8 cellular contexts compared by ENCODE assay signal in the genomic region with DNA sequence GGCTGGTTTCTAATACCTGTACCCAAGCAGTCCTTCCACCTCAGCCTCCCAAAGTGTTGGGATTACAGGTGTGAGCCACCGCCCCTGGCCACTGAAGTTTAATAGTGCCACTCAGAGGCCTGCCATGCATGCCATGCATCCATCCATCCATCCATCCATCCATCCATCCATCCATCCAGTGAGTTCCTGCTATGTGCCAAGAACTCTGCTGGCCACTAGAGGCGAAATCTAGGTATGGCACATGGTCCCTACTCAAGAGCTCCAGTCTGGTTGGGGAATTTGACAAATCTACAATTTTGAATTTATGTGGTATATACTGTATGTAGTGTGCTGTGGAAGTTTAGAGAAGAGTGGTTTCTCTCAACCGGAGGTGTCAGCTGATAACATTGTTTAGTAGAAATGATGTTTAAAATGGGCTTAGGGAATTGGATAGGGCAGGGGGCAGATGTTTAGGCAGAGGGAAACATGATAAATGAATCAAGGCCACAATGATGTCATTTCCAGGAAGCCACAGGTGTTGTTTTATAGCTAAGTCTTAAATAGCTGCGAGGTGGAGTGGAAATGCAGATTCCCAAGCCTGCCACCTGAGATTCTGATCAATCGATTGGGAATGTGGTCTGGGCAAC.
DNase-seq lines count a peak whose midpoint lies in the region; ATAC-seq and TF ChIP-seq lines count a peak whose summit lies in the region.

No MANE protein-coding gene starts in this region.

- H3K36me3 Mint-ChIP-seq in endodermal cell (ENCODE audit: low read depth): peaks cover 6% of the 10 kb centered on the region

- H3K27ac ChIP-seq in endodermal cell (ENCODE audit: low read depth, low read length): no peak overlapping the region
- no peak overlapping the region for H3K27ac ChIP-seq in psoas muscle

- H3K9me3 ChIP-seq in endodermal cell (ENCODE audit: control insufficient read depth, low read length) (peaks cover 10% of the 10 kb centered on the region), psoas muscle (no peaks in the 10 kb centered on the region)

- H3K9ac ChIP-seq in endodermal cell (ENCODE audit: extremely low read depth, low read length, poor library complexity, severe bottlenecking): no peak overlapping the region

- peaks cover 37% of the 10 kb centered on the region for H3K4me1 Mint-ChIP-seq in endodermal cell

- H3K36me3 ChIP-seq in endodermal cell (ENCODE audit: control insufficient read depth, insufficient read depth, low read length): peaks cover 5% of the 10 kb centered on the region
- no peaks in the 10 kb centered on the region for H3K36me3 ChIP-seq in psoas muscle (ENCODE audit: insufficient read depth in 1 of 2, low read depth in 1 of 2)

- DNase-seq in NCI-H2227 (lab: John Stamatoyannopoulos, UW; ENCODE audit: unreplicated experiment) (peak; percentile 24), NCI-H2227 treated with DMSO at 0.1 percent for 48 hours (lab: John Stamatoyannopoulos, UW) (no peak), NAMALWA (ENCODE audit: low spot score) (peak; percentile 45), endodermal cell (peak; percentile 76), psoas muscle (no peak), NCI-H526 treated with DMSO at 0.1 percent for 48 hours (lab: John Stamatoyannopoulos, UW) (no peak)

- H3K27me3 ChIP-seq in endodermal cell (ENCODE audit: control insufficient read depth, insufficient read depth, low read length, poor library complexity, severe bottlenecking): no peaks in the 10 kb centered on the region
- H3K27me3 ChIP-seq in psoas muscle (ENCODE audit: insufficient read depth in 3 of 3, low read length in 2 of 3): no peaks in the 10 kb centered on the region

- no peaks in the 10 kb centered on the region for H3K27me3 Mint-ChIP-seq in endodermal cell (ENCODE audit: insufficient read depth)

- 67 to 75% methylated on average over 2 to 5 of the region's 5 CpGs for WGBS in endodermal cell (ENCODE audit: insufficient coverage in 1 of 2, insufficient read length in 1 of 2), 2 experiments
- WGBS in psoas muscle, 3 donors: 74 to 84% (median 80%) methylated on average over 5 of the region's 5 CpGs

- H3K4me3 ChIP-seq in endodermal cell (ENCODE audit: low read length): no peak overlapping the region
- no peak overlapping the region for H3K4me3 ChIP-seq in psoas muscle

- H3K4me3 Mint-ChIP-seq in endodermal cell: no peak overlapping the region

- H3K4me1 ChIP-seq in endodermal cell (ENCODE audit: control insufficient read depth, insufficient read depth, low read length): peaks cover 13% of the 10 kb centered on the region
- H3K4me1 ChIP-seq in psoas muscle: peaks cover 36% of the 10 kb centered on the region

- H3K9me3 Mint-ChIP-seq in endodermal cell: peaks cover 6% of the 10 kb centered on the region

- ATAC-seq in psoas muscle (no peak), HG02884 (IDR thresholded peaks at IDR 0.05; ENCODE audit: unreplicated experiment) (no peak), GM21367 (IDR thresholded peaks at IDR 0.05; ENCODE audit: unreplicated experiment) (no peak)

- TF ChIP-seq CTCF in endodermal cell (conservative IDR thresholded peaks at IDR 0.05) (peak; percentile 80), psoas muscle (IDR thresholded peaks at IDR 0.05) (peak; percentile 36)

- H3K27ac Mint-ChIP-seq in endodermal cell: no peak overlapping the region

- intact Hi-C loops in psoas muscle (cut with DNase I): loop anchor here in 1 of 2 donors (5.0 kb wide), 1 partner anchor 157 kb away; the partner anchor contains the start of gene TLN2

Comparison
In these comparisons a context has a peak if more than half of its experiments do, and no peak if none do; other contexts are left out.
1. DNase-seq: peak in NCI-H2227 (single experiment), NAMALWA (single experiment) and endodermal cell (single experiment); none in NCI-H2227 treated with DMSO at 0.1 percent for 48 hours (single experiment), psoas muscle (0 of 2) and NCI-H526 treated with DMSO at 0.1 percent for 48 hours (single experiment).